ENCODE assay signal across 9 cellular contexts in the genomic region with DNA sequence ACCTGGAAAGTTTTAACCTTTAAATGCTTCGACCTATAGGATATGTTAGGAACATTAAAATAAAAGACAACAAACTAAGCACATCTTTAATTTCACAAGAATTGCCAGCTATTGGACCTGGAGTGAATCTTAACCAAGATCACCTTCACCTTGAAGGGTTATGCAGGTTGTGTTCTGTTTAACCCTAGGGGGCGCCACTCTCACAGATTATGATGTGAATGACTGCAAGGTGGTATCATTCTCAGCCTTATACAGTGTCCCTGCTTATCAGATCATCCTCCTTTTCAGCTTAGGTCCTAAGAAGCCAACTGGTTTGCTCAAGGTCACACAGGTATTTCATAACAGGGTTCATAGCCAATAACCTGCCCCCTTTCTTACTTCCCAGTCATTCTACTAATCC. TPM values are rescaled to one million over a fixed set of nuclear protein-coding genes. Genes with fewer than 3 reads are reported as not detected.
DNase-seq lines count a peak whose midpoint lies in the region; ATAC-seq, FAIRE-seq and TF ChIP-seq lines count a peak whose summit lies in the region.
"Had no signal": no experiment of that assay in that cellular context is flagged by ENCODE, and none has a peak within 500 bp of the region (broad histone marks: within the 10 kb centered on the region; RNA-seq: fewer than 3 reads in every experiment).

No MANE protein-coding gene starts in this region.

- no peak for TF ChIP-seq EP300 in Ishikawa (IDR thresholded peaks at IDR 0.05; ENCODE audit: borderline replicate concordance)

- TF ChIP-seq CTCF in left ventricle myocardium inferior (IDR thresholded peaks at IDR 0.05; ENCODE audit: borderline replicate concordance): peak; percentile 20
- TF ChIP-seq CTCF in heart left ventricle (IDR thresholded peaks at IDR 0.05): peak in 5 of 12 donors; percentile 11 to 15 (median 15)
- TF ChIP-seq CTCF in adrenal gland (IDR thresholded peaks at IDR 0.05): peak in 1 of 6 experiments; percentile 15

- H3K27ac ChIP-seq in left ventricle myocardium inferior (replicated peaks) (peak overlapping the region; percentile 38), heart left ventricle (peak overlapping the region in 1 of 12 donors; percentile 11), adrenal gland (peak overlapping the region in 4 of 5 donors; percentile 33 to 58 (median 40))

- no peak overlapping the region for H3K4me3 Mint-ChIP-seq in stimulated activated naive CD8-positive, alpha-beta T cell treated with anti-CD3 and anti-CD28 coated beads, Interleukin-15, amount 100 ng/mL, for 72 hours

- FAIRE-seq in GM12891 (lab: Jason Lieb, UNC): no peak

- H3K27ac Mint-ChIP-seq in stimulated activated naive CD8-positive, alpha-beta T cell treated with anti-CD3 and anti-CD28 coated beads, Interleukin-15, amount 100 ng/mL, for 72 hours: no peak overlapping the region

- TF ChIP-seq POLR2A in heart left ventricle (IDR thresholded peaks at IDR 0.05) (no peak), adrenal gland (IDR thresholded peaks at IDR 0.05) (no peak), GM12891 (IDR thresholded peaks at IDR 0.05; ENCODE audit: low read depth, low read length) (no peak)

- H3K9me3 Mint-ChIP-seq in stimulated activated naive CD8-positive, alpha-beta T cell treated with anti-CD3 and anti-CD28 coated beads, Interleukin-15, amount 100 ng/mL, for 72 hours: no peaks in the 10 kb centered on the region

- no peak overlapping the region for H3K4me3 ChIP-seq in left ventricle myocardium inferior
- no peak overlapping the region for H3K4me3 ChIP-seq in heart left ventricle
- H3K4me3 ChIP-seq in adrenal gland: no peak overlapping the region

- peaks cover 22% of the 10 kb centered on the region for H3K4me1 Mint-ChIP-seq in stimulated activated naive CD8-positive, alpha-beta T cell treated with anti-CD3 and anti-CD28 coated beads, Interleukin-15, amount 100 ng/mL, for 72 hours

- peaks cover 6% of the 10 kb centered on the region for H3K4me1 ChIP-seq in left ventricle myocardium inferior
- peaks cover 0 to 10% (median 0%) of the 10 kb centered on the region in 12 donors for H3K4me1 ChIP-seq in heart left ventricle
- H3K4me1 ChIP-seq in adrenal gland (replicated peaks in 1 of 2): peaks cover 0 to 13% of the 10 kb centered on the region in 2 donors

- TF ChIP-seq RAD21 in Ishikawa (IDR thresholded peaks at IDR 0.05; ENCODE audit: low read depth): peak; percentile 14; the same call in 1 of the 2 replicates

- H3K27me3 Mint-ChIP-seq in stimulated activated naive CD8-positive, alpha-beta T cell treated with anti-CD3 and anti-CD28 coated beads, Interleukin-15, amount 100 ng/mL, for 72 hours: no peaks in the 10 kb centered on the region

- H3K36me3 ChIP-seq in left ventricle myocardium inferior (no peaks in the 10 kb centered on the region), heart left ventricle (peaks cover 0 to 15% (median 4%) of the 10 kb centered on the region in 9 donors), adrenal gland (replicated peaks in 1 of 2) (no peaks in the 10 kb centered on the region)

- intact Hi-C loops in left ventricle myocardium inferior (cut with micrococcal nuclease) (no loop called here), heart left ventricle (cut with DNase I) (no loop called here), adrenal gland (cut with DNase I) (no loop called here)

- ATAC-seq in heart left ventricle (no peak), HG02571 (IDR thresholded peaks at IDR 0.05; ENCODE audit: unreplicated experiment) (no peak)
- peak; percentile 48 for ATAC-seq in stimulated activated naive CD8-positive, alpha-beta T cell treated with anti-CD3 and anti-CD28 coated beads, Interleukin-15, amount 100 ng/mL, for 72 hours

- H3K27me3 ChIP-seq in left ventricle myocardium inferior (ENCODE audit: low read depth) (no peaks in the 10 kb centered on the region), heart left ventricle (peaks cover 0 to 3% (median 0%) of the 10 kb centered on the region in 9 donors), adrenal gland (no peaks in the 10 kb centered on the region)

- WGBS in heart left ventricle, 4 donors: 33 to 73% (median 57%) methylated on average over 2 of the region's 2 CpGs
- 28 to 62% (median 42%) methylated on average over 2 of the region's 2 CpGs for WGBS in adrenal gland, 4 donors

- no peak for DNase-seq in left ventricle myocardium inferior
- DNase-seq in heart left ventricle: no peak
- peak in 2 of 7 donors; percentile 2 to 14 for DNase-seq in adrenal gland
- DNase-seq in stimulated activated naive CD8-positive, alpha-beta T cell treated with anti-CD3 and anti-CD28 coated beads, Interleukin-15, amount 100 ng/mL, for 72 hours: peak; percentile 19 to 24
- DNase-seq in GM12891 (ENCODE audit: insufficient read length, low spot score): no peak
- no peak for DNase-seq in H4 (ENCODE audit: low spot score)
- DNase-seq: amniotic stem cell had no signal

- no peaks in the 10 kb centered on the region for H3K9me3 ChIP-seq in left ventricle myocardium inferior (replicated peaks)
- no peaks in the 10 kb centered on the region for H3K9me3 ChIP-seq in heart left ventricle
- no peaks in the 10 kb centered on the region for H3K9me3 ChIP-seq in adrenal gland (replicated peaks in 1 of 3)

TF ChIP-seq in Ishikawa, 13 proteins besides CTCF, POLR2A, EP300 and RAD21 (continues in another document):
- TF ChIP-seq NFIC (IDR thresholded peaks at IDR 0.05): no peak
- no peak for TF ChIP-seq TEAD4 (IDR thresholded peaks at IDR 0.05)
- TF ChIP-seq, protein P1, sequence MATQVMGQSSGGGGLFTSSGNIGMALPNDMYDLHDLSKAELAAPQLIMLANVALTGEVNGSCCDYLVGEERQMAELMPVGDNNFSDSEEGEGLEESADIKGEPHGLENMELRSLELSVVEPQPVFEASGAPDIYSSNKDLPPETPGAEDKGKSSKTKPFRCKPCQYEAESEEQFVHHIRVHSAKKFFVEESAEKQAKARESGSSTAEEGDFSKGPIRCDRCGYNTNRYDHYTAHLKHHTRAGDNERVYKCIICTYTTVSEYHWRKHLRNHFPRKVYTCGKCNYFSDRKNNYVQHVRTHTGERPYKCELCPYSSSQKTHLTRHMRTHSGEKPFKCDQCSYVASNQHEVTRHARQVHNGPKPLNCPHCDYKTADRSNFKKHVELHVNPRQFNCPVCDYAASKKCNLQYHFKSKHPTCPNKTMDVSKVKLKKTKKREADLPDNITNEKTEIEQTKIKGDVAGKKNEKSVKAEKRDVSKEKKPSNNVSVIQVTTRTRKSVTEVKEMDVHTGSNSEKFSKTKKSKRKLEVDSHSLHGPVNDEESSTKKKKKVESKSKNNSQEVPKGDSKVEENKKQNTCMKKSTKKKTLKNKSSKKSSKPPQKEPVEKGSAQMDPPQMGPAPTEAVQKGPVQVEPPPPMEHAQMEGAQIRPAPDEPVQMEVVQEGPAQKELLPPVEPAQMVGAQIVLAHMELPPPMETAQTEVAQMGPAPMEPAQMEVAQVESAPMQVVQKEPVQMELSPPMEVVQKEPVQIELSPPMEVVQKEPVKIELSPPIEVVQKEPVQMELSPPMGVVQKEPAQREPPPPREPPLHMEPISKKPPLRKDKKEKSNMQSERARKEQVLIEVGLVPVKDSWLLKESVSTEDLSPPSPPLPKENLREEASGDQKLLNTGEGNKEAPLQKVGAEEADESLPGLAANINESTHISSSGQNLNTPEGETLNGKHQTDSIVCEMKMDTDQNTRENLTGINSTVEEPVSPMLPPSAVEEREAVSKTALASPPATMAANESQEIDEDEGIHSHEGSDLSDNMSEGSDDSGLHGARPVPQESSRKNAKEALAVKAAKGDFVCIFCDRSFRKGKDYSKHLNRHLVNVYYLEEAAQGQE (IDR thresholded peaks at IDR 0.05; ENCODE audit: low read depth): no peak
- TF ChIP-seq CREB1 (IDR thresholded peaks at IDR 0.05; ENCODE audit: low read depth): no peak
- TF ChIP-seq TCF12 (IDR thresholded peaks at IDR 0.05; ENCODE audit: low read depth): no peak
- no peak for TF ChIP-seq FOXM1 (IDR thresholded peaks at IDR 0.05; ENCODE audit: borderline replicate concordance, low read depth)

TF ChIP-seq in GM12891, 5 proteins besides CTCF, POLR2A, EP300 and RAD21:
- TF ChIP-seq TAF1 (IDR thresholded peaks at IDR 0.05; ENCODE audit: low read depth, low read length) (no peak), SPI1 (IDR thresholded peaks at IDR 0.05; ENCODE audit: low read depth, low read length) (no peak), POLR2AphosphoS5 (IDR thresholded peaks at IDR 0.05; ENCODE audit: low read depth, low read length) (no peak), POU2F2 (IDR thresholded peaks at IDR 0.05; ENCODE audit: low read depth, low read length) (no peak), PAX5 (IDR thresholded peaks at IDR 0.05; ENCODE audit: insufficient read depth, low read length, severe bottlenecking) (no peak)

RNA-seq across cellular contexts. Expression of a gene that starts 23.5 kb away (rescaled TPM):
- total RNA-seq in left ventricle myocardium inferior: 2.3 TPM
- total RNA-seq in heart left ventricle: 1 to 10 TPM; 1.4 to 5.9 (median 2.6) TPM
- polyA plus RNA-seq in heart left ventricle: 1 to 10 TPM; 1.6 to 2.6 TPM
- total RNA-seq in adrenal gland: 10 to 100 TPM in 7 of 8 donors, 1 to 10 TPM in 1; 7.5 to 28.9 (median 14.8) TPM
- polyA plus RNA-seq in adrenal gland: 10 to 100 TPM; 10.5 to 85.0 (median 62.0) TPM
- polyA plus RNA-seq in GM12891 (2012; ENCODE audit: low read depth, missing spikeins): 8.7 TPM
- 1.6 and 3.9 TPM in 2 replicates for total RNA-seq in H4 (2014; rRNA removed; shearing (Covaris generic))

Comparison
In these comparisons a context has a peak if more than half of its experiments do, and no peak if none do; other contexts are left out.
1. DNase-seq: peak in stimulated activated naive CD8-positive, alpha-beta T cell treated with anti-CD3 and anti-CD28 coated beads, Interleukin-15, amount 100 ng/mL, for 72 hours (2 of 2); none in left ventricle myocardium inferior (single experiment), heart left ventricle (0 of 5), GM12891 (single experiment) and H4 (single experiment).